17 cellular contexts compared by ENCODE assay signal in the genomic region with DNA sequence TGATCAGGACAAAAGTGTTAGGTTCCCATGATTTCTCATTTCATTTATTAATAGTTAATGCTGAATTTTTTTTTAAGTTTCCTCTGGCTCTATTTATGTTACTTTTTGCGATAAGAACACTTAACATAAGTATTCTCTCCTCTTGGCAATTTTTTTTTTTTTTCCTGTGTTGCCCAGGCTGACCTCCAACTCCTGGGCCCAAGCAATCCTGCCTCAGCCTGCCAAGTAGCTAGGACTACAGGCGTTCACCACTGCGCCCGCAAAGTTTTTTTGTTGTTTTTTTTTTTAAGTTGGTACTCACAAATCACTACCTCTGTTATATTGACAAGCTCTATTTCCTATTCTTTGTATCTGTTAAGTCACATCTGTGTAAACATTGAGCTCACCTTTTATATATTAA. TPM values are rescaled to one million over a fixed set of nuclear protein-coding genes. Genes with fewer than 3 reads are reported as not detected.
A peak's percentile ranks its signal among the peaks of the same experiment; 100 is the strongest.
DNase-seq lines count a peak whose midpoint lies in the region; ATAC-seq lines count a peak whose summit lies in the region.
"Had no signal": no experiment of that assay in that cellular context is flagged by ENCODE, and none has a peak within 500 bp of the region (broad histone marks: within the 10 kb centered on the region; RNA-seq: fewer than 3 reads in every experiment).

No MANE protein-coding gene starts in this region.

- no peak for DNase-seq in activated T-cell treated with anti-CD3 and anti-CD28 coated beads, Interleukin-2, amount 50 U/mL, for 72 hours
- DNase-seq in activated T-cell treated with anti-CD3 and anti-CD28 coated beads, Interleukin-2, amount 50 U/mL, for 48 hours: no peak
- DNase-seq in stimulated activated naive CD8-positive, alpha-beta T cell treated with anti-CD3 and anti-CD28 coated beads, Interleukin-15, amount 100 ng/mL, for 72 hours: no peak
- no peak for DNase-seq in stimulated activated naive CD8-positive, alpha-beta T cell treated with anti-CD3 and anti-CD28 coated beads, Interleukin-15, Interleukin-2, amounts not matched to agents 100 U/mL and 50 U/mL, for 24 hours
- no peak for DNase-seq in activated T-helper 1 cell treated with anti-CD3 and anti-CD28 coated beads, Interleukin-12 subunit alpha, Interleukin-12 subunit beta, Interleukin-2, Interleukin-4 antibody, amounts not matched to agents 30 ng/mL and 10 ng/mL and 1 ng/mL, durations not matched to agents 14 hours and 24 hours and 36 hours (ENCODE audit: low spot score)
- DNase-seq in GM03348 (ENCODE audit: low spot score): no peak
- DNase-seq in hepatic stellate cell (ENCODE audit: low spot score): no peak
- DNase-seq: DMS79; GOT3; Kasumi-1; NCI-H1092; NCI-H2081 treated with DMSO at 0.1 percent for 48 hours; NK-92 treated with Interleukin-12 subunit alpha and Interleukin-12 subunit beta, amount 100 ng/mL, for 24 hours; SHP77 treated with DMSO at 0.1 percent for 48 hours had no signal

- peak overlapping the region in 1 of 2 donors; percentile 35 for H3K4me3 Mint-ChIP-seq in activated T-cell treated with anti-CD3 and anti-CD28 coated beads, Interleukin-2, amount 50 U/mL, for 72 hours
- H3K4me3 Mint-ChIP-seq in stimulated activated naive CD8-positive, alpha-beta T cell treated with anti-CD3 and anti-CD28 coated beads, Interleukin-15, amount 100 ng/mL, for 72 hours: peak overlapping the region; percentile 26 to 31
- H3K4me3 Mint-ChIP-seq in activated T-helper 1 cell treated with anti-CD3 and anti-CD28 coated beads, Interleukin-12 subunit alpha, Interleukin-12 subunit beta, Interleukin-2, Interleukin-4 antibody, amounts not matched to agents 30 ng/mL and 10 ng/mL and 1 ng/mL, durations not matched to agents 14 hours and 24 hours and 36 hours: no peak overlapping the region

- H3K27me3 Mint-ChIP-seq in activated T-cell treated with anti-CD3 and anti-CD28 coated beads, Interleukin-2, amount 50 U/mL, for 72 hours (ENCODE audit: low read depth): no peaks in the 10 kb centered on the region
- H3K27me3 Mint-ChIP-seq in stimulated activated naive CD8-positive, alpha-beta T cell treated with anti-CD3 and anti-CD28 coated beads, Interleukin-15, amount 100 ng/mL, for 72 hours: no peaks in the 10 kb centered on the region
- H3K27me3 Mint-ChIP-seq in activated T-helper 1 cell treated with anti-CD3 and anti-CD28 coated beads, Interleukin-12 subunit alpha, Interleukin-12 subunit beta, Interleukin-2, Interleukin-4 antibody, amounts not matched to agents 30 ng/mL and 10 ng/mL and 1 ng/mL, durations not matched to agents 14 hours and 24 hours and 36 hours (ENCODE audit: insufficient read depth): no peaks in the 10 kb centered on the region

- H3K36me3 Mint-ChIP-seq in activated T-cell treated with anti-CD3 and anti-CD28 coated beads, Interleukin-2, amount 50 U/mL, for 72 hours (ENCODE audit: insufficient read depth in 2 of 2): peaks cover 33 to 67% of the 10 kb centered on the region in 2 donors
- peaks cover 61% of the 10 kb centered on the region for H3K36me3 Mint-ChIP-seq in activated T-helper 1 cell treated with anti-CD3 and anti-CD28 coated beads, Interleukin-12 subunit alpha, Interleukin-12 subunit beta, Interleukin-2, Interleukin-4 antibody, amounts not matched to agents 30 ng/mL and 10 ng/mL and 1 ng/mL, durations not matched to agents 14 hours and 24 hours and 36 hours (ENCODE audit: low read depth)

- no peaks in the 10 kb centered on the region for H3K9me3 Mint-ChIP-seq in activated T-cell treated with anti-CD3 and anti-CD28 coated beads, Interleukin-2, amount 50 U/mL, for 72 hours
- no peaks in the 10 kb centered on the region for H3K9me3 Mint-ChIP-seq in stimulated activated naive CD8-positive, alpha-beta T cell treated with anti-CD3 and anti-CD28 coated beads, Interleukin-15, amount 100 ng/mL, for 72 hours
- no peaks in the 10 kb centered on the region for H3K9me3 Mint-ChIP-seq in activated T-helper 1 cell treated with anti-CD3 and anti-CD28 coated beads, Interleukin-12 subunit alpha, Interleukin-12 subunit beta, Interleukin-2, Interleukin-4 antibody, amounts not matched to agents 30 ng/mL and 10 ng/mL and 1 ng/mL, durations not matched to agents 14 hours and 24 hours and 36 hours

- intact Hi-C loops in activated T-helper 1 cell treated with anti-CD3 and anti-CD28 coated beads, Interleukin-12 subunit alpha, Interleukin-12 subunit beta, Interleukin-2, Interleukin-4 antibody, amounts not matched to agents 30 ng/mL and 10 ng/mL and 1 ng/mL, durations not matched to agents 14 hours and 24 hours and 36 hours (cut with micrococcal nuclease): no loop called here

- no peak for ATAC-seq in activated T-cell treated with anti-CD3 and anti-CD28 coated beads, Interleukin-2, amount 50 U/mL, for 72 hours (replicated peaks in 1 of 2)
- ATAC-seq in stimulated activated naive CD8-positive, alpha-beta T cell treated with anti-CD3 and anti-CD28 coated beads, Interleukin-15, amount 100 ng/mL, for 72 hours: no peak
- no peak for ATAC-seq in stimulated activated naive CD8-positive, alpha-beta T cell treated with anti-CD3 and anti-CD28 coated beads, Interleukin-15, Interleukin-2, amounts not matched to agents 100 U/mL and 50 U/mL, for 24 hours
- ATAC-seq: HCT116 had no signal

- peak overlapping the region; percentile 5 for H3K27ac Mint-ChIP-seq in activated T-cell treated with anti-CD3 and anti-CD28 coated beads, Interleukin-2, amount 50 U/mL, for 72 hours
- no peak overlapping the region for H3K27ac Mint-ChIP-seq in stimulated activated naive CD8-positive, alpha-beta T cell treated with anti-CD3 and anti-CD28 coated beads, Interleukin-15, amount 100 ng/mL, for 72 hours
- H3K27ac Mint-ChIP-seq in activated T-helper 1 cell treated with anti-CD3 and anti-CD28 coated beads, Interleukin-12 subunit alpha, Interleukin-12 subunit beta, Interleukin-2, Interleukin-4 antibody, amounts not matched to agents 30 ng/mL and 10 ng/mL and 1 ng/mL, durations not matched to agents 14 hours and 24 hours and 36 hours: peak overlapping the region; percentile 33

- H3K4me1 Mint-ChIP-seq in activated T-cell treated with anti-CD3 and anti-CD28 coated beads, Interleukin-2, amount 50 U/mL, for 72 hours (ENCODE audit: low read depth): peaks cover 95% of the 10 kb centered on the region
- H3K4me1 Mint-ChIP-seq in stimulated activated naive CD8-positive, alpha-beta T cell treated with anti-CD3 and anti-CD28 coated beads, Interleukin-15, amount 100 ng/mL, for 72 hours: peaks cover 90% of the 10 kb centered on the region
- peaks cover 79% of the 10 kb centered on the region for H3K4me1 Mint-ChIP-seq in activated T-helper 1 cell treated with anti-CD3 and anti-CD28 coated beads, Interleukin-12 subunit alpha, Interleukin-12 subunit beta, Interleukin-2, Interleukin-4 antibody, amounts not matched to agents 30 ng/mL and 10 ng/mL and 1 ng/mL, durations not matched to agents 14 hours and 24 hours and 36 hours (ENCODE audit: low read depth)

RNA-seq across cellular contexts. Expression of gene PCYOX1L, which starts 5.7 kb away (rescaled TPM):
- 10 to 100 TPM; 18.2 to 24.4 TPM for total RNA-seq in activated T-cell treated with anti-CD3 and anti-CD28 coated beads, Interleukin-2, amount 50 U/mL, for 72 hours
- 21.9 and 23.4 TPM in 2 replicates for total RNA-seq in activated T-helper 1 cell treated with anti-CD3 and anti-CD28 coated beads, Interleukin-12 subunit alpha, Interleukin-12 subunit beta, Interleukin-2, Interleukin-4 antibody, amounts not matched to agents 30 ng/mL and 10 ng/mL and 1 ng/mL, durations not matched to agents 14 hours and 24 hours and 36 hours

RNA-seq across cellular contexts. Expression of gene GRPEL2, which starts 6.9 kb away (rescaled TPM):
- total RNA-seq in activated T-cell treated with anti-CD3 and anti-CD28 coated beads, Interleukin-2, amount 50 U/mL, for 72 hours: 10 to 100 TPM; 39.6 to 42.7 TPM
- total RNA-seq in activated T-helper 1 cell treated with anti-CD3 and anti-CD28 coated beads, Interleukin-12 subunit alpha, Interleukin-12 subunit beta, Interleukin-2, Interleukin-4 antibody, amounts not matched to agents 30 ng/mL and 10 ng/mL and 1 ng/mL, durations not matched to agents 14 hours and 24 hours and 36 hours: 30.4 and 30.6 TPM in 2 replicates

RNA-seq across cellular contexts. Expression of gene IL17B, which starts 26.9 kb away (rescaled TPM):
- not detected for total RNA-seq in activated T-cell treated with anti-CD3 and anti-CD28 coated beads, Interleukin-2, amount 50 U/mL, for 72 hours
- not detected in 2 replicates for total RNA-seq in activated T-helper 1 cell treated with anti-CD3 and anti-CD28 coated beads, Interleukin-12 subunit alpha, Interleukin-12 subunit beta, Interleukin-2, Interleukin-4 antibody, amounts not matched to agents 30 ng/mL and 10 ng/mL and 1 ng/mL, durations not matched to agents 14 hours and 24 hours and 36 hours
- total RNA-seq: NCI-H460, OCI-LY7 had no signal

Comparison
In these comparisons a context has a peak if more than half of its experiments do, and no peak if none do; other contexts are left out.
1. H3K27ac Mint-ChIP-seq: peak in activated T-cell treated with anti-CD3 and anti-CD28 coated beads, Interleukin-2, amount 50 U/mL, for 72 hours (single experiment) and activated T-helper 1 cell treated with anti-CD3 and anti-CD28 coated beads, Interleukin-12 subunit alpha, Interleukin-12 subunit beta, Interleukin-2, Interleukin-4 antibody, amounts not matched to agents 30 ng/mL and 10 ng/mL and 1 ng/mL, durations not matched to agents 14 hours and 24 hours and 36 hours (single experiment); none in stimulated activated naive CD8-positive, alpha-beta T cell treated with anti-CD3 and anti-CD28 coated beads, Interleukin-15, amount 100 ng/mL, for 72 hours (0 of 2).